Comparison of ENCODE assay signal across 22 cellular contexts in the genomic region with DNA sequence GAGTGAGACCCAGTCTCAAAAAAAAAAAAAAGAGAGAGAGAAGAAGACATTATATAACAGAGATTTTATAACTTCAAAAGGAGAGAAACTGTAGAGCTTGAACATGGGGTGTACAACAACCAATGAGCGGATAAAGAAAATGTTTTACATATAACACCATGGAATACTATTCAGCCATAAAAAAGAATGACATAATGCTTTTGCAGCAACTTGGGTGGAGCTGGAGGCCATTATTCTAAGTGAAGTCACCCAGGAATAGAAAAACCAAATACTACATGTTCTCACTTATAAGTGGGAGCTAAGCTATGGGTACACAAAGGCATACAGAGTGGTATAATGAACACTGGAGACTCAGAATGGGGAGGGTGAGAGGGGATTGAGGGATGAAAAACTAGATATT.
DNase-seq lines count a peak whose midpoint lies in the region; ATAC-seq and TF ChIP-seq lines count a peak whose summit lies in the region.
"Had no signal": no experiment of that assay in that cellular context is flagged by ENCODE, and none has a peak within 500 bp of the region (broad histone marks: within the 10 kb centered on the region; RNA-seq: fewer than 3 reads in every experiment).

No MANE protein-coding gene starts in this region.

- CTCF ChIA-PET in HEK293 (lab: Yijun Ruan, JAX), result interaction anchor here (0.6 kb wide), 1 partner anchor 29 kb away, joined by 3 read pairs; no protein-coding TSS in a partner anchor

- H3K4me3 ChIP-seq in HEK293 (ENCODE audit: low read depth, low read length), result no peak overlapping the region
- H3K4me3 ChIP-seq: BLaER1, GM12878 had no signal

- no peaks in the 10 kb centered on the region for H3K9me3 ChIP-seq in HEK293 (ENCODE audit: control insufficient read depth, insufficient read depth, low read depth, low read length)
- no peaks in the 10 kb centered on the region for H3K9me3 ChIP-seq in T-helper 17 cell (ENCODE audit: control insufficient read depth, low read length, poor library complexity, severe bottlenecking)
- H3K9me3 ChIP-seq: BE2C, BLaER1 had no signal

- no peak for ATAC-seq in T-helper 17 cell
- ATAC-seq: GM12878 had no signal

- H3K27ac Mint-ChIP-seq in T-helper 17 cell (peak overlapping the region; percentile 46), glutamatergic neuron (ENCODE audit: unreplicated experiment) (peak overlapping the region; percentile 13)
- H3K27ac Mint-ChIP-seq: CD14-positive monocyte; CD4-positive, alpha-beta memory T cell; CD4-positive, CD25-positive, alpha-beta regulatory T cell had no signal

- no peak overlapping the region for H3K27ac ChIP-seq in HEK293 (ENCODE audit: extremely low read depth, low read depth, low read length)
- H3K27ac ChIP-seq: BLaER1 had no signal

- H3K27me3 Mint-ChIP-seq in T-helper 17 cell, result peaks cover 8% of the 10 kb centered on the region
- no peaks in the 10 kb centered on the region for H3K27me3 Mint-ChIP-seq in glutamatergic neuron (ENCODE audit: unreplicated experiment)

- H3K4me1 Mint-ChIP-seq in T-helper 17 cell, result no peaks in the 10 kb centered on the region
- H3K4me1 Mint-ChIP-seq in glutamatergic neuron (ENCODE audit: low read depth, unreplicated experiment), result no peaks in the 10 kb centered on the region
- H3K4me1 Mint-ChIP-seq: CD14-positive monocyte; CD4-positive, alpha-beta memory T cell; CD4-positive, CD25-positive, alpha-beta regulatory T cell; CD8-positive, alpha-beta memory T cell had no signal

- no peaks in the 10 kb centered on the region for H3K36me3 ChIP-seq in HEK293 (ENCODE audit: control insufficient read depth in 2 of 2, insufficient read depth in 1 of 2, low read length in 2 of 2)
- H3K36me3 ChIP-seq: BE2C, BLaER1 had no signal

- POLR2A ChIA-PET in HEK293 (lab: Yijun Ruan, JAX), result no interaction called here

- no peaks in the 10 kb centered on the region for H3K4me1 ChIP-seq in HEK293 (ENCODE audit: control insufficient read depth, insufficient read depth, low read length)
- H3K4me1 ChIP-seq: BE2C, BLaER1 had no signal

- H3K36me3 Mint-ChIP-seq in T-helper 17 cell (ENCODE audit: low read depth), result no peaks in the 10 kb centered on the region
- peaks cover 4% of the 10 kb centered on the region for H3K36me3 Mint-ChIP-seq in glutamatergic neuron (ENCODE audit: unreplicated experiment)
- H3K36me3 Mint-ChIP-seq: CD14-positive monocyte; CD4-positive, alpha-beta memory T cell; CD4-positive, CD25-positive, alpha-beta regulatory T cell had no signal

- no peak for TF ChIP-seq CTCF in HEK293 (tag by site-specific recombination; IDR thresholded peaks at IDR 0.05)
- TF ChIP-seq CTCF in glutamatergic neuron (IDR thresholded peaks at IDR 0.05; ENCODE audit: partially characterized antibody, unreplicated experiment), result no peak

- no peak overlapping the region for H3K4me3 Mint-ChIP-seq in T-helper 17 cell
- H3K4me3 Mint-ChIP-seq in glutamatergic neuron (ENCODE audit: unreplicated experiment), result no peak overlapping the region
- H3K4me3 Mint-ChIP-seq: CD14-positive monocyte; CD4-positive, alpha-beta memory T cell; CD8-positive, alpha-beta memory T cell had no signal

- no peak for DNase-seq in T-helper 17 cell
- DNase-seq in glutamatergic neuron, result no peak
- DNase-seq in NCI-H2029 treated with DMSO at 0.1 percent for 48 hours (lab: John Stamatoyannopoulos, UW), result no peak
- no peak for DNase-seq in activated naive CD4-positive, alpha-beta T cell (lab: John Stamatoyannopoulos, UW)
- DNase-seq: 8988T; ACHN; BE2C; C1 segment of cervical spinal cord; CD4-positive, alpha-beta memory T cell; CD4-positive, CD25-positive, alpha-beta regulatory T cell; CD8-positive, alpha-beta memory T cell; COR-L47; DMS153; DMS53; DMS79; DND-41; EL; GDM1 had no signal

- no peaks in the 10 kb centered on the region for H3K9me3 Mint-ChIP-seq in glutamatergic neuron (ENCODE audit: unreplicated experiment)

TF ChIP-seq in HEK293, 187 proteins besides CTCF, POLR2A, EP300 and RAD21:
- no peak for TF ChIP-seq ZNF585B (tag by site-specific recombination; IDR thresholded peaks at IDR 0.05)
- TF ChIP-seq ATF2 (tag by site-specific recombination; IDR thresholded peaks at IDR 0.05; ENCODE audit: low read depth), result 0 out of 2 replicates have a peak, but pooled peaks have one; percentile 33
